ENCODE assay signal across 10 cellular contexts in the genomic region with DNA sequence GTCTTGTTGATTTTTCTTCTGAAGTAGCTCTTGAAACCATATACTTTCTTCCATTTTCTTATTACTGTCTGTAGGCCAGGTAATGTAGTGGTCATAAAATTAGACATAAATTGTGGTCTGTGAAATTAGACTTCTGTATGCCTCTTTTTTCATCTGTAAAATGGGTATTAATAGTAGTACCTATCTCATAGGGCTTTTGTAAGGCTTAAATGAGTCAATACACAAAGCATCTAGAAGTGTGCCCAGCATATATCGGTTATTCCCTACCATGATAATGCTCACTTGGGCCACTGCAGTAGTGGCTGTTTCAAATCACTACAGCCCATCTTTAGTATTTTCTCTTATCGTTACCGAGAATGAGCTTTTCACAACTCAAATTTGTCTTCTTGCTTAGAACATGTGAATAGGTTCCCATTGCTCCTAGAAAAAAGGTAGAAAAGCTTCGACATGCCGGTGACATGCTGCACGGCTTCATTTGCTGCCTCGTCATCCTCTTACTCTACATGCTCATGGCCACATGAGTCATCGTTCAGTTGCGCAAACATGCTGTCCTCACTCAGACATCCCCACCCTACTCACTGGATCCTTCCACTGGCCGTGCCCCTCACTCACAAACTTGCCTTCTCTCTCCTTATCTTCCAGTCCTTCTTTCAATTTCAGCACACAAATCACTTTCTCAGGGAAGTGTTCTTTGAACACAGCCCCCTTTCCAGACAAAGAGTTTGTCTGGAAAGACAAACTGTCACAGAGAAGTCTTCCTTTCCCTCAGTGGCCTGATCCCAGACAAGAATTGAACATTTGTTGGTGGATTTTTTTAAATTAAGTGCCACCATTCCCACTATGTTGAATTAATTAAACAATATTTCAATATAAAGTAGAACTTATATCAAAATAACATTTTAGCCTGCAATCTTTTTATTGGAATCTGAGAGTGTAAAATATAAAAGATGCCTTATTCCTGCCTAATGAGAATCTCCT. TPM values are rescaled to one million over a fixed set of nuclear protein-coding genes. Genes with fewer than 3 reads are reported as not detected.
DNase-seq lines count a peak whose midpoint lies in the region; ATAC-seq and TF ChIP-seq lines count a peak whose summit lies in the region.
"Had no signal": no experiment of that assay in that cellular context is flagged by ENCODE, and none has a peak within 500 bp of the region (broad histone marks: within the 10 kb centered on the region; RNA-seq: fewer than 3 reads in every experiment).

No MANE protein-coding gene starts in this region.

- peaks cover 23% of the 10 kb centered on the region for H3K4me1 ChIP-seq in GM23248 (ENCODE audit: insufficient read depth)
- H3K4me1 ChIP-seq in CD8-positive, alpha-beta T cell (ENCODE audit: insufficient read depth, low read length), result no peaks in the 10 kb centered on the region

- TF ChIP-seq CTCF in fibroblast of villous mesenchyme (IDR thresholded peaks at IDR 0.05; ENCODE audit: insufficient read depth, low read depth, low read length), result no peak
- no peak for TF ChIP-seq CTCF in CD8-positive, alpha-beta T cell (IDR thresholded peaks at IDR 0.05)

- no peak overlapping the region for H3K4me3 Mint-ChIP-seq in CD8-positive, alpha-beta T cell

- intact Hi-C loops in CD8-positive, alpha-beta T cell (cut with DNase I, micrococcal nuclease), result loop anchor here (1.0 to 2.0 kb wide), 5 partner anchors 29 to 432 kb away; no protein-coding TSS in a partner anchor

- no peaks in the 10 kb centered on the region for H3K79me2 ChIP-seq in GM23248 (ENCODE audit: insufficient read depth)

- no peaks in the 10 kb centered on the region for H3K9me2 ChIP-seq in GM23248 (ENCODE audit: insufficient read depth)

- H3K27ac ChIP-seq in GM23248, result peak overlapping the region; percentile 67
- peak overlapping the region in 14 of 21 experiments; percentile 1 to 80 (median 48) for H3K27ac ChIP-seq in skin epidermis
- H3K27ac ChIP-seq in CD8-positive, alpha-beta T cell (ENCODE audit: low read depth, low read length), result no peak overlapping the region

- H3K4me2 ChIP-seq in GM23248 (ENCODE audit: unreplicated experiment), result peak overlapping the region; percentile 55

- no peaks in the 10 kb centered on the region for H3K9me3 ChIP-seq in GM23248 (ENCODE audit: low read depth)
- H3K9me3 ChIP-seq in CD8-positive, alpha-beta T cell (ENCODE audit: low read length), result no peaks in the 10 kb centered on the region

- H3K9ac ChIP-seq in GM23248, result peak overlapping the region; percentile 22; the same call in 1 of the 2 replicates

- H3K27ac Mint-ChIP-seq in CD8-positive, alpha-beta T cell, result no peak overlapping the region

- DNase-seq in GM23248 (peak; percentile 96), RPMI7951 (ENCODE audit: low read depth) (peak; percentile 90), fibroblast of villous mesenchyme (ENCODE audit: low read depth) (peak; percentile 96), putamen (ENCODE audit: low spot score) (no peak)
- no peak for DNase-seq in CD8-positive, alpha-beta T cell

- CTCF ChIA-PET in CD8-positive, alpha-beta T cell (lab: Charles Lee), result interaction anchor here (0.6 to 4.0 kb wide), 16 partner anchors 12 to 432 kb away, joined by 3 to 101 read pairs (median 4); no protein-coding TSS in a partner anchor

- H3K4me1 Mint-ChIP-seq in CD8-positive, alpha-beta T cell (ENCODE audit: low read depth), result no peaks in the 10 kb centered on the region

- no peak overlapping the region for H2AFZ ChIP-seq in GM23248

- no peak for ATAC-seq in CD8-positive, alpha-beta T cell
- ATAC-seq in HG03135 (IDR thresholded peaks at IDR 0.05; ENCODE audit: unreplicated experiment), result no peak
- no peak for ATAC-seq in GM21576 (IDR thresholded peaks at IDR 0.05; ENCODE audit: unreplicated experiment)

- no peaks in the 10 kb centered on the region for H3K9me3 Mint-ChIP-seq in CD8-positive, alpha-beta T cell

- no peaks in the 10 kb centered on the region for H3K36me3 Mint-ChIP-seq in CD8-positive, alpha-beta T cell

- H3K27me3 ChIP-seq in GM23248 (replicated peaks; ENCODE audit: insufficient read depth), result no peaks in the 10 kb centered on the region
- H3K27me3 ChIP-seq in CD8-positive, alpha-beta T cell (ENCODE audit: insufficient read depth, low read length), result no peaks in the 10 kb centered on the region

- H3K27me3 Mint-ChIP-seq in CD8-positive, alpha-beta T cell (ENCODE audit: low read depth), result no peaks in the 10 kb centered on the region

- in situ Hi-C loops in GM23248 (cut with MboI), result loop anchor here (10.0 kb wide), 1 partner anchor 351 kb away; no protein-coding TSS in a partner anchor

- H3K36me3 ChIP-seq in GM23248 (ENCODE audit: low read depth), result no peaks in the 10 kb centered on the region
- H3K36me3 ChIP-seq in CD8-positive, alpha-beta T cell (ENCODE audit: insufficient read depth, low read length), result no peaks in the 10 kb centered on the region

- H3K4me3 ChIP-seq in GM23248 (no peak overlapping the region), fibroblast of villous mesenchyme (ENCODE audit: low read depth, low read length) (no peak overlapping the region), skin epidermis (no peak overlapping the region)
- H3K4me3 ChIP-seq in CD8-positive, alpha-beta T cell (ENCODE audit: low read depth, low read length), result no peak overlapping the region

- no peaks in the 10 kb centered on the region for H4K20me1 ChIP-seq in GM23248 (ENCODE audit: insufficient read depth)

- peaks cover 12% of the 10 kb centered on the region; the same call in 1 of the 2 replicates for H3F3A ChIP-seq in GM23248 (ENCODE audit: insufficient read depth)

- POLR2A ChIA-PET in CD8-positive, alpha-beta T cell (lab: Charles Lee), result interaction anchor here (0.7 kb wide), 1 partner anchor 352 kb away, joined by 3 read pairs; no protein-coding TSS in a partner anchor

- 14 to 21% methylated on average over 10 of the region's 10 CpGs for WGBS in GM23248 (ENCODE audit: low coverage in 1 of 2, low lambda C conversion rate in 2 of 2, missing lambda C conversion rate in 2 of 2), 2 experiments

RNA-seq across cellular contexts. Expression of a gene that starts 32.2 kb away (rescaled TPM):
- not detected in 2 replicates for total RNA-seq in GM23248 (2014; rRNA removed; shearing (Covaris generic))
- 0.05 TPM in 1 of 2 replicates, not detected in the other for polyA plus RNA-seq in GM23248 (2016; fragmentation: Nextera tagmentation; extraction: Ambion mirVana)
- total RNA-seq in RPMI7951 (2014; rRNA removed; shearing (Covaris generic)), result not detected in 2 replicates
- total RNA-seq in fibroblast of villous mesenchyme, result not detected in 2 replicates
- not detected for total RNA-seq in CD8-positive, alpha-beta T cell
- total RNA-seq: kidney epithelial cell, temporal lobe had no signal

RNA-seq across cellular contexts. Expression of a gene that starts 50.0 kb away (rescaled TPM):
- total RNA-seq in GM23248 (2014; rRNA removed; shearing (Covaris generic)), result 11.3 and 12.4 TPM in 2 replicates
- polyA plus RNA-seq in GM23248 (2016; fragmentation: Nextera tagmentation; extraction: Ambion mirVana), result 5.1 and 6.4 TPM in 2 replicates
- total RNA-seq in RPMI7951 (2014; rRNA removed; shearing (Covaris generic)), result 13.1 and 16.6 TPM in 2 replicates
- 10.3 and 15.5 TPM in 2 replicates for total RNA-seq in fibroblast of villous mesenchyme
- total RNA-seq in CD8-positive, alpha-beta T cell, result 1 to 10 TPM; 4.7 to 5.4 TPM

Comparison
In these comparisons a context has a peak if more than half of its experiments do, and no peak if none do; other contexts are left out.
1. DNase-seq: peak in GM23248 (single experiment), RPMI7951 (single experiment) and fibroblast of villous mesenchyme (single experiment); none in CD8-positive, alpha-beta T cell (0 of 7) and putamen (single experiment).